In the genomic region with DNA sequence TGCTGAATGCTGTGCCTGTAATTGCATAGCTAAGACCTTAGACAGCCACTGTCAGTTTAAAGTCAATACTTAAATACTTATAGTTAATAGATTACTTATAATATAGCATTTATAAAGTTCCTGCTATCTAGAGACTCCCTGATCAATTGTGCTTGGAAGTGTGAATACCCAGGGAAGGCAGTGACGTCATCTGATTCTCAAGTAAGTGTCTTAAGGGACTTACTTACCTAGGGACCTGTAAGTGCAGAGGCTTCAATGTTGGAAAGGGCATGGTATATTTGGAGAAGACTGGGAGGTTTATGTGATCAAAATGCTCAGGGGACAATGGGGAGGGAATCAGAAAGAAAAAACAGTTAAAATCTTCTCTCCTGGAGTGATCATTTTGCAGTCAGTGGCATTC, we compare ENCODE assay signal across 32 cellular contexts. TPM values are rescaled to one million over a fixed set of nuclear protein-coding genes. Genes with fewer than 3 reads are reported as not detected.
"Had no signal": no experiment of that assay in that cellular context is flagged by ENCODE, and none has a peak within 500 bp of the region (broad histone marks: within the 10 kb centered on the region; RNA-seq: fewer than 3 reads in every experiment).

No MANE protein-coding gene starts in this region.

- ATAC-seq: activated CD4-positive, CD25-positive, alpha-beta regulatory T cell treated with anti-CD3 and anti-CD28 coated beads, Interleukin-2, amount 50 U/mL, for 24 hours; activated CD8-positive, alpha-beta T cell treated with anti-CD3 and anti-CD28 coated beads for 36 hours; activated naive CD8-positive, alpha-beta T cell treated with anti-CD3 and anti-CD28 coated beads, Interleukin-2, amount 50 U/mL, for 24 hours; activated T-cell treated with anti-CD3 and anti-CD28 coated beads, Interleukin-2, amount 50 U/mL, for 4 hours; activated T-helper 17 cell treated with anti-CD3 and anti-CD28 coated beads, Interleukin-2, amount 50 U/mL, for 72 hours; body of pancreas; effector memory CD8-positive, alpha-beta T cell; gastroesophageal sphincter; T-helper 17 cell had no signal

- H3K27me3 ChIP-seq: adrenal gland, body of pancreas, esophagus muscularis mucosa, gastroesophageal sphincter, heart right ventricle had no signal

- H3K9me3 ChIP-seq: adrenal gland had no signal

- DNase-seq: activated B cell treated with CpG ODN at 0.5 μM for 24 hours; activated CD4-positive, alpha-beta T cell treated with anti-CD3 and anti-CD28 coated beads for 48 hours; activated CD4-positive, alpha-beta T cell treated with anti-CD3 and anti-CD28 coated beads, Interleukin-2, amount 50 U/mL, for 1 hour; activated CD4-positive, alpha-beta T cell treated with anti-CD3 and anti-CD28 coated beads, Interleukin-2, amount 50 U/mL, for 48 hours; activated CD8-positive, alpha-beta memory T cell treated with anti-CD3 and anti-CD28 coated beads for 24 hours; activated CD8-positive, alpha-beta T cell treated with anti-CD3 and anti-CD28 coated beads for 36 hours; activated effector memory CD4-positive, alpha-beta T cell treated with Interleukin-2 at 50 U/mL for 16 hours; activated gamma-delta T cell treated with Interleukin-2 at 50 U/mL for 16 hours; activated naive CD4-positive, alpha-beta T cell treated with anti-CD3 and anti-CD28 coated beads for 36 hours; activated naive CD8-positive, alpha-beta T cell treated with anti-CD3 and anti-CD28 coated beads for 36 hours; activated naive CD8-positive, alpha-beta T cell treated with anti-CD3 and anti-CD28 coated beads, Interleukin-2, amount 50 U/mL, for 24 hours; activated T-cell treated with anti-CD3 and anti-CD28 coated beads, Interleukin-2, amount 50 U/mL, for 4 hours; adrenal gland; amygdala; aorta; body of pancreas; caudate nucleus; cortex of kidney; dermis blood vessel endothelial cell; effector CD4-positive, alpha-beta T cell; effector memory CD8-positive, alpha-beta T cell; erythroblast; foreskin melanocyte; heart right ventricle; T-helper 17 cell; T1000; WERI-Rb-1 had no signal

- FAIRE-seq: colon had no signal

- H3K36me3 ChIP-seq: adrenal gland, esophagus muscularis mucosa, gastroesophageal sphincter, WERI-Rb-1 had no signal

- H3K4me3 ChIP-seq: adrenal gland, body of pancreas, esophagus muscularis mucosa, gastroesophageal sphincter, heart right ventricle had no signal

- H3K4me1 ChIP-seq: adrenal gland had no signal

- H3K27ac ChIP-seq: adrenal gland, body of pancreas, esophagus muscularis mucosa, gastroesophageal sphincter, heart right ventricle, WERI-Rb-1 had no signal

RNA-seq across cellular contexts. Expression of a gene that starts 55.0 kb away (rescaled TPM):
- total RNA-seq: activated B cell treated with CpG ODN at 0.5 μM for 24 hours; activated CD8-positive, alpha-beta T cell treated with anti-CD3 and anti-CD28 coated beads for 36 hours; activated naive CD4-positive, alpha-beta T cell treated with anti-CD3 and anti-CD28 coated beads for 36 hours; activated T-cell treated with anti-CD3 and anti-CD28 coated beads, Interleukin-2, amount 50 U/mL, for 4 hours; T-helper 17 cell had no signal
